13 cellular contexts compared by ENCODE assay signal in the genomic region with DNA sequence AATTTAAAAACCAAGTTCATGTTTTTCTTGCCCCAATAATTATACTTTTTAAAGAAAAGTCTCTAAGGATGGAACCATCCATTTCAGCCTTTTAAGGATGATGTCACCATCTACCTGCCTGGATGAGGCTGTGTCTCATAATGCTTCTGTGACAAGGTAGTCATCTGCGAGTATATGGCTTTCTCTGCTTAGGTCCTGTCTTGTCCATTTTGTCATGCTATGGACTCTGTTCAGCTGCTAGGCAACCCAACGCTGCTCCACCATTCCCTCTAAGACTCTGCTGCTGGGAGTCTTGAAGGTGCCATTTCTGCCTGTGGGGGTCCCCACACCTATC.
DNase-seq lines count a peak whose midpoint lies in the region; ATAC-seq and TF ChIP-seq lines count a peak whose summit lies in the region.
"Had no signal": no experiment of that assay in that cellular context is flagged by ENCODE, and none has a peak within 500 bp of the region (broad histone marks: within the 10 kb centered on the region; RNA-seq: fewer than 3 reads in every experiment).

No MANE protein-coding gene starts in this region.

- ATAC-seq in GM18498 (IDR thresholded peaks at IDR 0.05; ENCODE audit: unreplicated experiment) (peak; percentile 42), GM19455 (IDR thresholded peaks at IDR 0.05; ENCODE audit: unreplicated experiment) (peak; percentile 51), HG02840 (IDR thresholded peaks at IDR 0.05; ENCODE audit: low FRiP score, unreplicated experiment) (peak; percentile 33), HG03457 (IDR thresholded peaks at IDR 0.05; ENCODE audit: unreplicated experiment) (peak; percentile 31)

- POLR2A ChIA-PET in A673 (lab: Charles Lee; ENCODE audit: low non-redundant PET), result no interaction called here

- DNase-seq in A673 (ENCODE audit: low spot score) (no peak), NCI-H69 (lab: John Stamatoyannopoulos, UW) (no peak), OCI-M2 (lab: John Stamatoyannopoulos, UW; ENCODE audit: unreplicated experiment) (no peak), NCI-H187 (lab: John Stamatoyannopoulos, UW) (no peak)
- DNase-seq: activated CD4-positive, alpha-beta T cell treated with anti-CD3 and anti-CD28 coated beads, Interleukin-2, amount 50 U/mL, for 1 hour; DMS79 treated with DMSO at 0.1 percent for 48 hours; NCI-H1436 treated with DMSO at 0.1 percent for 48 hours; stimulated activated naive CD4-positive, alpha-beta T cell treated with Interleukin-2 at 50 U/mL for 16 hours; SW 1271 had no signal

- CTCF ChIA-PET in A673 (lab: Charles Lee), result no interaction called here

- no peaks in the 10 kb centered on the region for H3K4me1 ChIP-seq in A673 (ENCODE audit: insufficient read depth, low read length, poor library complexity, severe bottlenecking)

- intact Hi-C loops in A673 (cut with micrococcal nuclease; ENCODE audit: unreplicated experiment), result no loop called here

- TF ChIP-seq CTCF in A673 (conservative IDR thresholded peaks at IDR 0.05; ENCODE audit: low read depth, low read length), result no peak

- no peaks in the 10 kb centered on the region for H3K27me3 ChIP-seq in A673 (replicated peaks; ENCODE audit: insufficient read depth, low read depth, low read length, poor library complexity)

- no peaks in the 10 kb centered on the region for H3K9me3 ChIP-seq in A673 (ENCODE audit: low read depth, low read length, poor library complexity, severe bottlenecking)

- no peak overlapping the region for H3K4me3 ChIP-seq in A673 (ENCODE audit: low read depth, low read length, poor library complexity, severe bottlenecking)

- no peak overlapping the region for H3K27ac ChIP-seq in A673 (ENCODE audit: low read depth, low read length, poor library complexity, severe bottlenecking)

- H3K36me3 ChIP-seq in A673 (ENCODE audit: insufficient read depth, low read length, poor library complexity, severe bottlenecking), result no peaks in the 10 kb centered on the region

- no TSS peak for BruUV-seq in A673 (replicated peaks; lab: Mats Ljungman, UMichigan)
